ENCODE assay signal across 8 cellular contexts in genomic region chr9:33023661-33024060, GRCh38. TPM values are rescaled to one million over a fixed set of nuclear protein-coding genes. Genes with fewer than 3 reads are reported as not detected.
DNase-seq lines count a peak whose midpoint lies in the region; ATAC-seq and TF ChIP-seq lines count a peak whose summit lies in the region.

No MANE protein-coding gene starts in this region.

- 82% methylated on average over 4 of the region's 4 CpGs for WGBS in right lobe of liver (ENCODE audit: insufficient coverage, low coverage, low lambda C conversion rate, missing lambda C conversion rate)

- H3K27me3 ChIP-seq in ascending aorta = no peaks in the 10 kb centered on the region
- no peaks in the 10 kb centered on the region for H3K27me3 ChIP-seq in right lobe of liver
- H3K27me3 ChIP-seq in tibial artery = no peaks in the 10 kb centered on the region

- H3K4me1 ChIP-seq in ascending aorta (peaks cover 3 to 21% of the 10 kb centered on the region in 2 donors), right lobe of liver (peaks cover 0 to 34% (median 14%) of the 10 kb centered on the region in 4 donors), tibial artery (peaks cover 0 to 36% (median 20%) of the 10 kb centered on the region in 4 donors)

- no peaks in the 10 kb centered on the region for H3K27me3 Mint-ChIP-seq in activated T-cell treated with anti-CD3 and anti-CD28 coated beads, Interleukin-2, amount 50 U/mL, for 4 hours (ENCODE audit: low read depth)

- H3K9me3 ChIP-seq in ascending aorta = no peaks in the 10 kb centered on the region
- H3K9me3 ChIP-seq in right lobe of liver = no peaks in the 10 kb centered on the region
- no peaks in the 10 kb centered on the region for H3K9me3 ChIP-seq in tibial artery

- peak overlapping the region; percentile 98 for H3K4me3 Mint-ChIP-seq in activated T-cell treated with anti-CD3 and anti-CD28 coated beads, Interleukin-2, amount 50 U/mL, for 4 hours

- no peaks in the 10 kb centered on the region for H3K9me3 Mint-ChIP-seq in activated T-cell treated with anti-CD3 and anti-CD28 coated beads, Interleukin-2, amount 50 U/mL, for 4 hours

- peaks cover 51% of the 10 kb centered on the region for H3K4me1 Mint-ChIP-seq in activated T-cell treated with anti-CD3 and anti-CD28 coated beads, Interleukin-2, amount 50 U/mL, for 4 hours (ENCODE audit: low read depth)

- intact Hi-C loops in ascending aorta (cut with DNase I) = loop anchor here (10.0 kb wide), 1 partner anchor 469 kb away; the partner anchor contains the start of genes SMIM27 and TOPORS
- intact Hi-C loops in right lobe of liver (cut with DNase I) = no loop called here
- intact Hi-C loops in tibial artery (cut with DNase I; ENCODE audit: low total_unique reads) = no loop called here

- ATAC-seq in activated T-cell treated with anti-CD3 and anti-CD28 coated beads, Interleukin-2, amount 50 U/mL, for 4 hours = no peak
- ATAC-seq in right lobe of liver (no peak), HG02588 (IDR thresholded peaks at IDR 0.05; ENCODE audit: unreplicated experiment) (no peak)

- H3K36me3 Mint-ChIP-seq in activated T-cell treated with anti-CD3 and anti-CD28 coated beads, Interleukin-2, amount 50 U/mL, for 4 hours (ENCODE audit: insufficient read depth) = peaks cover 26% of the 10 kb centered on the region

- TF ChIP-seq CTCF in ascending aorta (IDR thresholded peaks at IDR 0.05) (no peak), right lobe of liver (IDR thresholded peaks at IDR 0.05) (no peak), tibial artery (IDR thresholded peaks at IDR 0.05) (no peak)

- TF ChIP-seq POLR2A in right lobe of liver (IDR thresholded peaks at IDR 0.05) = no peak

- H3K36me3 ChIP-seq in ascending aorta (peaks cover 6 to 7% of the 10 kb centered on the region in 2 donors), right lobe of liver (peaks cover 0 to 19% (median 6%) of the 10 kb centered on the region in 4 donors), tibial artery (peaks cover 0 to 27% (median 15%) of the 10 kb centered on the region in 3 donors)

- DNase-seq in activated T-cell treated with anti-CD3 and anti-CD28 coated beads, Interleukin-2, amount 50 U/mL, for 4 hours = no peak
- no peak for DNase-seq in activated T-cell treated with anti-CD3 and anti-CD28 coated beads, Interleukin-2, amount 50 U/mL, for 48 hours
- DNase-seq in ascending aorta (ENCODE audit: low spot score in 2 of 2) (no peak), right lobe of liver (no peak), tibial artery (no peak), iPS-NIHi11 (ENCODE audit: low spot score) (no peak)
- no peak for DNase-seq in stimulated activated CD8-positive, alpha-beta memory T cell treated with anti-CD3 and anti-CD28 coated beads, Interleukin-4, amount 100 ng/mL, for 48 hours

- H3K4me3 ChIP-seq in ascending aorta (peak overlapping the region in 1 of 2 donors; percentile 77), right lobe of liver (peak overlapping the region in 2 of 3 donors; percentile 92 to 98), tibial artery (no peak overlapping the region)

- H3K27ac ChIP-seq in ascending aorta = peak overlapping the region; percentile 95 to 99
- peak overlapping the region; percentile 100 for H3K27ac ChIP-seq in right lobe of liver
- peak overlapping the region; percentile 87 to 96 for H3K27ac ChIP-seq in tibial artery

RNA-seq across cellular contexts. Expression of gene DNAJA1, which starts 1.4 kb away (rescaled TPM):
- total RNA-seq in activated T-cell treated with anti-CD3 and anti-CD28 coated beads, Interleukin-2, amount 50 U/mL, for 4 hours = 100 to 1,000 TPM; 304 to 321 (median 315) TPM
- total RNA-seq in ascending aorta = 53.6 TPM
- 100 to 1,000 TPM in 2 of 6 experiments, 10 to 100 TPM in 4; 60.1 to 130 (median 93.9) TPM for total RNA-seq in right lobe of liver

RNA-seq across cellular contexts. Expression of gene APTX, which starts 22.2 kb away (rescaled TPM):
- total RNA-seq in activated T-cell treated with anti-CD3 and anti-CD28 coated beads, Interleukin-2, amount 50 U/mL, for 4 hours = 10 to 100 TPM; 54.1 to 60.3 (median 55.3) TPM
- total RNA-seq in ascending aorta (7.0 TPM), right lobe of liver (10 to 100 TPM; 11.4 to 23.2 (median 15.3) TPM)

RNA-seq across cellular contexts. Expression of gene SMU1, which starts 52.8 kb away (rescaled TPM):
- total RNA-seq in activated T-cell treated with anti-CD3 and anti-CD28 coated beads, Interleukin-2, amount 50 U/mL, for 4 hours = 10 to 100 TPM; 31.0 to 33.9 (median 32.3) TPM
- total RNA-seq in ascending aorta = 7.2 TPM
- 10 to 100 TPM in 2 of 6 experiments, 1 to 10 TPM in 4; 7.0 to 10.4 (median 8.5) TPM for total RNA-seq in right lobe of liver

Comparison
In these comparisons a context has a peak if more than half of its experiments do, and no peak if none do; other contexts are left out.
1. H3K4me3 ChIP-seq: peak in right lobe of liver (2 of 3); none in tibial artery (0 of 2).
2. Peak in every context shown above with its lines, with median percentiles within 50 percentile points of each other: H3K27ac ChIP-seq.